1 cellular context compared by ENCODE assay signal in the genomic region with DNA sequence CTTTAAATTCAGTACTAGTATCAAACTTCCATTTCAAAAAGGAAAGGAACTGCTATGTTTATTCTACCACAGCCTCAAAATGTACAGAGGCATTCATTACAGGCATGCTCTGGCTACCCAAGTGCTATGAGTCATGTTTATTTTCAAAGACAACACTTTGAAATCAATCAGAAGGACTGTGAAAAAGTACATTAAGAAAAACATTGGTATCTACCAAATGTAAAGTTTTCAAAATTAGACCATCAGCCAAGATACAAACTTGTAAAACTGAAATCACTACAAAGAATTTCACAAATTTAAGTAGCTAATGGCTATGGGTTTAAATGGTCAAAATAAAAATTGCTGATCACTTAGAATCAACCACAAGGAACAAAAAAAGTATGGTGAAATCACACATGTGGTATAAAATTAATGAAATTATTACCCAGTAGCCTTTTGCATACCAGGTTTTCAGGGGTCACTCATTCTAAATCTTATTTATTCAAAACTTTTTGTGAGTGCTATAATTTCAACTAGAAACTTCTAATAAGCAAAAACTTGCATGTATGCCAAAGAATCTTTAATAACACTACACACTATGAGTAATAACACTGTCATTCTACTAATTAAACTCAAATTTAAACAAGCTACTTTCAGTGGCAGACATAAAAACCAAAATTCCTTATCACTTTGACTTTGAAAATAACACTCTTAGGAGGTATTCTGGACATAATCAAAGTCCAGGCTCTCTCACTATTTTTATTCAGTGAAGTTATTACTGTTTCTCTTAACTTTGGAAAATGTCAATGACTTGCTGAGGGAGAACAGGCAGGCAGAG.
TF ChIP-seq lines count a peak whose summit lies in the region.

No MANE protein-coding gene starts in this region.

TF ChIP-seq in HepG2, 621 proteins besides CTCF, POLR2A, EP300 and RAD21 (continues in another document):
- TF ChIP-seq HDAC2 (CRISPR knock-in tag; IDR thresholded peaks at IDR 0.05) (0 out of 2 replicates have a peak, but pooled peaks have one; percentile 23), FOXA1 (IDR thresholded peaks at IDR 0.05) (no peak), FOXA1 (CRISPR knock-in tag; IDR thresholded peaks at IDR 0.05) (peak; percentile 63), GATAD2A (CRISPR knock-in tag; IDR thresholded peaks at IDR 0.05) (peak; percentile 62), RXRB (CRISPR knock-in tag; IDR thresholded peaks at IDR 0.05; ENCODE audit: borderline replicate concordance) (peak; percentile 38; the same call in 1 of the 2 replicates), MTF2 (CRISPR knock-in tag; IDR thresholded peaks at IDR 0.05; ENCODE audit: borderline replicate concordance) (no peak), PHF8 (CRISPR knock-in tag; IDR thresholded peaks at IDR 0.05) (no peak), FOSL2 (CRISPR knock-in tag; IDR thresholded peaks at IDR 0.05) (peak; percentile 67; the same call in 1 of the 2 replicates), MATR3 (CRISPR knock-in tag; IDR thresholded peaks at IDR 0.05) (no peak), KAT8 (CRISPR knock-in tag; IDR thresholded peaks at IDR 0.05) (peak; percentile 41; the same call in 1 of the 2 replicates), ELF3 (CRISPR knock-in tag; IDR thresholded peaks at IDR 0.05) (peak; percentile 34; the same call in 1 of the 2 replicates), ZNF335 (CRISPR knock-in tag; IDR thresholded peaks at IDR 0.05) (peak; percentile 95), KLF15 (CRISPR knock-in tag; IDR thresholded peaks at IDR 0.05; ENCODE audit: borderline replicate concordance) (no peak), ERF (CRISPR knock-in tag; IDR thresholded peaks at IDR 0.05) (0 out of 2 replicates have a peak, but pooled peaks have one; percentile 42), FOSL1 (CRISPR knock-in tag; IDR thresholded peaks at IDR 0.05; ENCODE audit: borderline replicate concordance) (peak; percentile 83; the same call in 1 of the 2 replicates), SOX13 (IDR thresholded peaks at IDR 0.05) (no peak), SOX13 (CRISPR knock-in tag; conservative IDR thresholded peaks at IDR 0.05 in 1 of 2, IDR thresholded peaks at IDR 0.05 in 1 of 2) (peak in 1 of 2 experiments; percentile 28; a peak in 1 of 4 replicates), CEBPG (CRISPR knock-in tag; IDR thresholded peaks at IDR 0.05) (no peak), HMG20A (CRISPR knock-in tag; IDR thresholded peaks at IDR 0.05; ENCODE audit: borderline replicate concordance) (peak; percentile 60; the same call in 1 of the 2 replicates), FOXP1 (IDR thresholded peaks at IDR 0.05) (no peak), FOXP1 (CRISPR knock-in tag; IDR thresholded peaks at IDR 0.05) (peak; percentile 70), TCF7 (IDR thresholded peaks at IDR 0.05; ENCODE audit: low read depth) (peak; percentile 42; the same call in 1 of the 2 replicates), MAFK (conservative IDR thresholded peaks at IDR 0.05 in 1 of 2, IDR thresholded peaks at IDR 0.05 in 1 of 2; ENCODE audit: low read length in 2 of 2) (peak; percentile 31 to 39; a peak in 2 of 4 replicates), MIXL1 (CRISPR knock-in tag; IDR thresholded peaks at IDR 0.05) (peak; percentile 49; the same call in 1 of the 2 replicates), ZNF605 (CRISPR knock-in tag; IDR thresholded peaks at IDR 0.05) (no peak), JUNB (CRISPR knock-in tag; IDR thresholded peaks at IDR 0.05; ENCODE audit: borderline replicate concordance) (peak; percentile 72; the same call in 1 of the 2 replicates), FOXA3 (CRISPR knock-in tag; IDR thresholded peaks at IDR 0.05) (peak; percentile 83)
- TF ChIP-seq, protein P1, sequence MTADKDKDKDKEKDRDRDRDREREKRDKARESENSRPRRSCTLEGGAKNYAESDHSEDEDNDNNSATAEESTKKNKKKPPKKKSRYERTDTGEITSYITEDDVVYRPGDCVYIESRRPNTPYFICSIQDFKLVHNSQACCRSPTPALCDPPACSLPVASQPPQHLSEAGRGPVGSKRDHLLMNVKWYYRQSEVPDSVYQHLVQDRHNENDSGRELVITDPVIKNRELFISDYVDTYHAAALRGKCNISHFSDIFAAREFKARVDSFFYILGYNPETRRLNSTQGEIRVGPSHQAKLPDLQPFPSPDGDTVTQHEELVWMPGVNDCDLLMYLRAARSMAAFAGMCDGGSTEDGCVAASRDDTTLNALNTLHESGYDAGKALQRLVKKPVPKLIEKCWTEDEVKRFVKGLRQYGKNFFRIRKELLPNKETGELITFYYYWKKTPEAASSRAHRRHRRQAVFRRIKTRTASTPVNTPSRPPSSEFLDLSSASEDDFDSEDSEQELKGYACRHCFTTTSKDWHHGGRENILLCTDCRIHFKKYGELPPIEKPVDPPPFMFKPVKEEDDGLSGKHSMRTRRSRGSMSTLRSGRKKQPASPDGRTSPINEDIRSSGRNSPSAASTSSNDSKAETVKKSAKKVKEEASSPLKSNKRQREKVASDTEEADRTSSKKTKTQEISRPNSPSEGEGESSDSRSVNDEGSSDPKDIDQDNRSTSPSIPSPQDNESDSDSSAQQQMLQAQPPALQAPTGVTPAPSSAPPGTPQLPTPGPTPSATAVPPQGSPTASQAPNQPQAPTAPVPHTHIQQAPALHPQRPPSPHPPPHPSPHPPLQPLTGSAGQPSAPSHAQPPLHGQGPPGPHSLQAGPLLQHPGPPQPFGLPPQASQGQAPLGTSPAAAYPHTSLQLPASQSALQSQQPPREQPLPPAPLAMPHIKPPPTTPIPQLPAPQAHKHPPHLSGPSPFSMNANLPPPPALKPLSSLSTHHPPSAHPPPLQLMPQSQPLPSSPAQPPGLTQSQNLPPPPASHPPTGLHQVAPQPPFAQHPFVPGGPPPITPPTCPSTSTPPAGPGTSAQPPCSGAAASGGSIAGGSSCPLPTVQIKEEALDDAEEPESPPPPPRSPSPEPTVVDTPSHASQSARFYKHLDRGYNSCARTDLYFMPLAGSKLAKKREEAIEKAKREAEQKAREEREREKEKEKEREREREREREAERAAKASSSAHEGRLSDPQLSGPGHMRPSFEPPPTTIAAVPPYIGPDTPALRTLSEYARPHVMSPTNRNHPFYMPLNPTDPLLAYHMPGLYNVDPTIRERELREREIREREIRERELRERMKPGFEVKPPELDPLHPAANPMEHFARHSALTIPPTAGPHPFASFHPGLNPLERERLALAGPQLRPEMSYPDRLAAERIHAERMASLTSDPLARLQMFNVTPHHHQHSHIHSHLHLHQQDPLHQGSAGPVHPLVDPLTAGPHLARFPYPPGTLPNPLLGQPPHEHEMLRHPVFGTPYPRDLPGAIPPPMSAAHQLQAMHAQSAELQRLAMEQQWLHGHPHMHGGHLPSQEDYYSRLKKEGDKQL (CRISPR knock-in tag; IDR thresholded peaks at IDR 0.05; ENCODE audit: low read depth), result 0 out of 2 replicates have a peak, but pooled peaks have one; percentile 26
- TF ChIP-seq, protein P2, sequence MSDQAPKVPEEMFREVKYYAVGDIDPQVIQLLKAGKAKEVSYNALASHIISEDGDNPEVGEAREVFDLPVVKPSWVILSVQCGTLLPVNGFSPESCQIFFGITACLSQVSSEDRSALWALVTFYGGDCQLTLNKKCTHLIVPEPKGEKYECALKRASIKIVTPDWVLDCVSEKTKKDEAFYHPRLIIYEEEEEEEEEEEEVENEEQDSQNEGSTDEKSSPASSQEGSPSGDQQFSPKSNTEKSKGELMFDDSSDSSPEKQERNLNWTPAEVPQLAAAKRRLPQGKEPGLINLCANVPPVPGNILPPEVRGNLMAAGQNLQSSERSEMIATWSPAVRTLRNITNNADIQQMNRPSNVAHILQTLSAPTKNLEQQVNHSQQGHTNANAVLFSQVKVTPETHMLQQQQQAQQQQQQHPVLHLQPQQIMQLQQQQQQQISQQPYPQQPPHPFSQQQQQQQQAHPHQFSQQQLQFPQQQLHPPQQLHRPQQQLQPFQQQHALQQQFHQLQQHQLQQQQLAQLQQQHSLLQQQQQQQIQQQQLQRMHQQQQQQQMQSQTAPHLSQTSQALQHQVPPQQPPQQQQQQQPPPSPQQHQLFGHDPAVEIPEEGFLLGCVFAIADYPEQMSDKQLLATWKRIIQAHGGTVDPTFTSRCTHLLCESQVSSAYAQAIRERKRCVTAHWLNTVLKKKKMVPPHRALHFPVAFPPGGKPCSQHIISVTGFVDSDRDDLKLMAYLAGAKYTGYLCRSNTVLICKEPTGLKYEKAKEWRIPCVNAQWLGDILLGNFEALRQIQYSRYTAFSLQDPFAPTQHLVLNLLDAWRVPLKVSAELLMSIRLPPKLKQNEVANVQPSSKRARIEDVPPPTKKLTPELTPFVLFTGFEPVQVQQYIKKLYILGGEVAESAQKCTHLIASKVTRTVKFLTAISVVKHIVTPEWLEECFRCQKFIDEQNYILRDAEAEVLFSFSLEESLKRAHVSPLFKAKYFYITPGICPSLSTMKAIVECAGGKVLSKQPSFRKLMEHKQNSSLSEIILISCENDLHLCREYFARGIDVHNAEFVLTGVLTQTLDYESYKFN (CRISPR knock-in tag; conservative IDR thresholded peaks at IDR 0.05), result peak; percentile 33; the same call in 1 of the 2 replicates
- TF ChIP-seq, protein P3, sequence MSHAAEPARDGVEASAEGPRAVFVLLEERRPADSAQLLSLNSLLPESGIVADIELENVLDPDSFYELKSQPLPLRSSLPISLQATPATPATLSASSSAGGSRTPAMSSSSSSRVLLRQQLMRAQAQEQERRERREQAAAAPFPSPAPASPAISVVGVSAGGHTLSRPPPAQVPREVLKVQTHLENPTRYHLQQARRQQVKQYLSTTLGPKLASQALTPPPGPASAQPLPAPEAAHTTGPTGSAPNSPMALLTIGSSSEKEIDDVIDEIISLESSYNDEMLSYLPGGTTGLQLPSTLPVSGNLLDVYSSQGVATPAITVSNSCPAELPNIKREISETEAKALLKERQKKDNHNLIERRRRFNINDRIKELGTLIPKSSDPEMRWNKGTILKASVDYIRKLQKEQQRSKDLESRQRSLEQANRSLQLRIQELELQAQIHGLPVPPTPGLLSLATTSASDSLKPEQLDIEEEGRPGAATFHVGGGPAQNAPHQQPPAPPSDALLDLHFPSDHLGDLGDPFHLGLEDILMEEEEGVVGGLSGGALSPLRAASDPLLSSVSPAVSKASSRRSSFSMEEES (CRISPR knock-in tag; IDR thresholded peaks at IDR 0.05), result no peak
- TF ChIP-seq, protein P4, sequence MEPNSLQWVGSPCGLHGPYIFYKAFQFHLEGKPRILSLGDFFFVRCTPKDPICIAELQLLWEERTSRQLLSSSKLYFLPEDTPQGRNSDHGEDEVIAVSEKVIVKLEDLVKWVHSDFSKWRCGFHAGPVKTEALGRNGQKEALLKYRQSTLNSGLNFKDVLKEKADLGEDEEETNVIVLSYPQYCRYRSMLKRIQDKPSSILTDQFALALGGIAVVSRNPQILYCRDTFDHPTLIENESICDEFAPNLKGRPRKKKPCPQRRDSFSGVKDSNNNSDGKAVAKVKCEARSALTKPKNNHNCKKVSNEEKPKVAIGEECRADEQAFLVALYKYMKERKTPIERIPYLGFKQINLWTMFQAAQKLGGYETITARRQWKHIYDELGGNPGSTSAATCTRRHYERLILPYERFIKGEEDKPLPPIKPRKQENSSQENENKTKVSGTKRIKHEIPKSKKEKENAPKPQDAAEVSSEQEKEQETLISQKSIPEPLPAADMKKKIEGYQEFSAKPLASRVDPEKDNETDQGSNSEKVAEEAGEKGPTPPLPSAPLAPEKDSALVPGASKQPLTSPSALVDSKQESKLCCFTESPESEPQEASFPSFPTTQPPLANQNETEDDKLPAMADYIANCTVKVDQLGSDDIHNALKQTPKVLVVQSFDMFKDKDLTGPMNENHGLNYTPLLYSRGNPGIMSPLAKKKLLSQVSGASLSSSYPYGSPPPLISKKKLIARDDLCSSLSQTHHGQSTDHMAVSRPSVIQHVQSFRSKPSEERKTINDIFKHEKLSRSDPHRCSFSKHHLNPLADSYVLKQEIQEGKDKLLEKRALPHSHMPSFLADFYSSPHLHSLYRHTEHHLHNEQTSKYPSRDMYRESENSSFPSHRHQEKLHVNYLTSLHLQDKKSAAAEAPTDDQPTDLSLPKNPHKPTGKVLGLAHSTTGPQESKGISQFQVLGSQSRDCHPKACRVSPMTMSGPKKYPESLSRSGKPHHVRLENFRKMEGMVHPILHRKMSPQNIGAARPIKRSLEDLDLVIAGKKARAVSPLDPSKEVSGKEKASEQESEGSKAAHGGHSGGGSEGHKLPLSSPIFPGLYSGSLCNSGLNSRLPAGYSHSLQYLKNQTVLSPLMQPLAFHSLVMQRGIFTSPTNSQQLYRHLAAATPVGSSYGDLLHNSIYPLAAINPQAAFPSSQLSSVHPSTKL (CRISPR knock-in tag; IDR thresholded peaks at IDR 0.05), result peak; percentile 65
- TF ChIP-seq, protein P5, sequence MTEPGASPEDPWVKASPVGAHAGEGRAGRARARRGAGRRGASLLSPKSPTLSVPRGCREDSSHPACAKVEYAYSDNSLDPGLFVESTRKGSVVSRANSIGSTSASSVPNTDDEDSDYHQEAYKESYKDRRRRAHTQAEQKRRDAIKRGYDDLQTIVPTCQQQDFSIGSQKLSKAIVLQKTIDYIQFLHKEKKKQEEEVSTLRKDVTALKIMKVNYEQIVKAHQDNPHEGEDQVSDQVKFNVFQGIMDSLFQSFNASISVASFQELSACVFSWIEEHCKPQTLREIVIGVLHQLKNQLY (CRISPR knock-in tag; IDR thresholded peaks at IDR 0.05), result peak; percentile 81; the same call in 1 of the 2 replicates
- TF ChIP-seq, protein P6, sequence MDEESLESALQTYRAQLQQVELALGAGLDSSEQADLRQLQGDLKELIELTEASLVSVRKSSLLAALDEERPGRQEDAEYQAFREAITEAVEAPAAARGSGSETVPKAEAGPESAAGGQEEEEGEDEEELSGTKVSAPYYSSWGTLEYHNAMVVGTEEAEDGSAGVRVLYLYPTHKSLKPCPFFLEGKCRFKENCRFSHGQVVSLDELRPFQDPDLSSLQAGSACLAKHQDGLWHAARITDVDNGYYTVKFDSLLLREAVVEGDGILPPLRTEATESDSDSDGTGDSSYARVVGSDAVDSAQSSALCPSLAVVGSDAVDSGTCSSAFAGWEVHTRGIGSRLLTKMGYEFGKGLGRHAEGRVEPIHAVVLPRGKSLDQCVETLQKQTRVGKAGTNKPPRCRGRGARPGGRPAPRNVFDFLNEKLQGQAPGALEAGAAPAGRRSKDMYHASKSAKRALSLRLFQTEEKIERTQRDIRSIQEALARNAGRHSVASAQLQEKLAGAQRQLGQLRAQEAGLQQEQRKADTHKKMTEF (CRISPR knock-in tag; IDR thresholded peaks at IDR 0.05), result 0 out of 2 replicates have a peak, but pooled peaks have one; percentile 23
- TF ChIP-seq, protein P7, sequence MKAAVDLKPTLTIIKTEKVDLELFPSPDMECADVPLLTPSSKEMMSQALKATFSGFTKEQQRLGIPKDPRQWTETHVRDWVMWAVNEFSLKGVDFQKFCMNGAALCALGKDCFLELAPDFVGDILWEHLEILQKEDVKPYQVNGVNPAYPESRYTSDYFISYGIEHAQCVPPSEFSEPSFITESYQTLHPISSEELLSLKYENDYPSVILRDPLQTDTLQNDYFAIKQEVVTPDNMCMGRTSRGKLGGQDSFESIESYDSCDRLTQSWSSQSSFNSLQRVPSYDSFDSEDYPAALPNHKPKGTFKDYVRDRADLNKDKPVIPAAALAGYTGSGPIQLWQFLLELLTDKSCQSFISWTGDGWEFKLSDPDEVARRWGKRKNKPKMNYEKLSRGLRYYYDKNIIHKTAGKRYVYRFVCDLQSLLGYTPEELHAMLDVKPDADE (CRISPR knock-in tag; IDR thresholded peaks at IDR 0.05), result no peak
- TF ChIP-seq, protein P8, sequence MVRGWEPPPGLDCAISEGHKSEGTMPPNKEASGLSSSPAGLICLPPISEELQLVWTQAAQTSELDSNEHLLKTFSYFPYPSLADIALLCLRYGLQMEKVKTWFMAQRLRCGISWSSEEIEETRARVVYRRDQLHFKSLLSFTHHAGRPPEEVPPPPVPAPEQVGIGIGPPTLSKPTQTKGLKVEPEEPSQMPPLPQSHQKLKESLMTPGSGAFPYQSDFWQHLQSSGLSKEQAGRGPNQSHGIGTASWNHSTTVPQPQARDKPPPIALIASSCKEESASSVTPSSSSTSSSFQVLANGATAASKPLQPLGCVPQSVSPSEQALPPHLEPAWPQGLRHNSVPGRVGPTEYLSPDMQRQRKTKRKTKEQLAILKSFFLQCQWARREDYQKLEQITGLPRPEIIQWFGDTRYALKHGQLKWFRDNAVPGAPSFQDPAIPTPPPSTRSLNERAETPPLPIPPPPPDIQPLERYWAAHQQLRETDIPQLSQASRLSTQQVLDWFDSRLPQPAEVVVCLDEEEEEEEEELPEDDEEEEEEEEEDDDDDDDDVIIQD (CRISPR knock-in tag; IDR thresholded peaks at IDR 0.05; ENCODE audit: low read depth), result peak; percentile 69; the same call in 1 of the 2 replicates
